5 cellular contexts compared by ENCODE assay signal in genomic region chr3:118692417-118692816, GRCh38.
"Had no signal": no experiment of that assay in that cellular context is flagged by ENCODE, and none has a peak within 500 bp of the region (broad histone marks: within the 10 kb centered on the region; RNA-seq: fewer than 3 reads in every experiment).

No MANE protein-coding gene starts in this region.

- DNase-seq: IMR-90, KBM-7 had no signal

- FAIRE-seq: HepG2, HTR-8/SVneo, K562 had no signal
